In genomic region chr4:114694770-114695169, GRCh38 we compare ENCODE assay signal across 8 cellular contexts.
A peak's percentile ranks its signal among the peaks of the same experiment; 100 is the strongest.
DNase-seq lines count a peak whose midpoint lies in the region; FAIRE-seq and TF ChIP-seq lines count a peak whose summit lies in the region.

No MANE protein-coding gene starts in this region.

- no peak overlapping the region for H3K4me3 Mint-ChIP-seq in activated T-helper 2 cell treated with anti-CD3 and anti-CD28 coated beads, Interferon-gamma antibody, Interleukin-2, Interleukin-4, amounts not matched to agents 10 μg/mL and 5 μg/mL and 100 μg/mL, durations not matched to agents 14 hours and 24 hours and 36 hours (ENCODE audit: low read depth)

- H3K4me1 Mint-ChIP-seq in activated T-helper 2 cell treated with anti-CD3 and anti-CD28 coated beads, Interferon-gamma antibody, Interleukin-2, Interleukin-4, amounts not matched to agents 10 μg/mL and 5 μg/mL and 100 μg/mL, durations not matched to agents 14 hours and 24 hours and 36 hours (ENCODE audit: low read depth) = no peaks in the 10 kb centered on the region

- no peaks in the 10 kb centered on the region for H3K36me3 Mint-ChIP-seq in activated T-helper 2 cell treated with anti-CD3 and anti-CD28 coated beads, Interferon-gamma antibody, Interleukin-2, Interleukin-4, amounts not matched to agents 10 μg/mL and 5 μg/mL and 100 μg/mL, durations not matched to agents 14 hours and 24 hours and 36 hours (ENCODE audit: low read depth)

- H3K4me3 ChIP-seq in NB4 (ENCODE audit: low read depth, low read length) = no peak overlapping the region
- H3K4me3 ChIP-seq in kidney epithelial cell (ENCODE audit: low read depth, low read length) = no peak overlapping the region

- H3K27me3 ChIP-seq in kidney epithelial cell (ENCODE audit: control insufficient read depth, insufficient read depth, low read length) = no peaks in the 10 kb centered on the region

- TF ChIP-seq CTCF in NB4 (IDR thresholded peaks at IDR 0.05; ENCODE audit: low read depth, low read length) = no peak
- peak; percentile 29 for TF ChIP-seq CTCF in kidney epithelial cell (IDR thresholded peaks at IDR 0.05; ENCODE audit: insufficient read depth, low read length, poor library complexity, severe bottlenecking)

- no peaks in the 10 kb centered on the region for H3K36me3 ChIP-seq in kidney epithelial cell (ENCODE audit: control insufficient read depth, insufficient read depth, low read length)

- H3K27ac Mint-ChIP-seq in activated T-helper 2 cell treated with anti-CD3 and anti-CD28 coated beads, Interferon-gamma antibody, Interleukin-2, Interleukin-4, amounts not matched to agents 10 μg/mL and 5 μg/mL and 100 μg/mL, durations not matched to agents 14 hours and 24 hours and 36 hours = no peak overlapping the region

- DNase-seq in AML-193 (lab: John Stamatoyannopoulos, UW) (peak; percentile 30 to 47), GM18507 (ENCODE audit: extremely low spot score, insufficient read length, low read depth) (no peak), NB4 (ENCODE audit: low read depth) (peak; percentile 46), amniotic stem cell (lab: John Stamatoyannopoulos, UW) (peak; percentile 1), kidney epithelial cell (ENCODE audit: low read depth) (no peak)
- no peak for DNase-seq in stimulated activated CD8-positive, alpha-beta memory T cell treated with anti-CD3 and anti-CD28 coated beads, Interleukin-4, amount 100 ng/mL, for 48 hours
- DNase-seq in activated T-helper 2 cell treated with anti-CD3 and anti-CD28 coated beads, Interferon-gamma antibody, Interleukin-2, Interleukin-4, amounts not matched to agents 10 μg/mL and 5 μg/mL and 100 μg/mL, durations not matched to agents 14 hours and 24 hours and 36 hours (ENCODE audit: low spot score) = no peak
- no peak for DNase-seq in activated CD8-positive, alpha-beta memory T cell treated with anti-CD3 and anti-CD28 coated beads, Interleukin-2, amount 50 U/mL, for 48 hours

- peak; percentile 90 for FAIRE-seq in GM18507 (lab: Jason Lieb, UNC)

- intact Hi-C loops in activated T-helper 2 cell treated with anti-CD3 and anti-CD28 coated beads, Interferon-gamma antibody, Interleukin-2, Interleukin-4, amounts not matched to agents 10 μg/mL and 5 μg/mL and 100 μg/mL, durations not matched to agents 14 hours and 24 hours and 36 hours (cut with micrococcal nuclease) = loop anchor here (2.0 kb wide), 1 partner anchor 308 kb away; no protein-coding TSS in a partner anchor

- H3K9me3 Mint-ChIP-seq in activated T-helper 2 cell treated with anti-CD3 and anti-CD28 coated beads, Interferon-gamma antibody, Interleukin-2, Interleukin-4, amounts not matched to agents 10 μg/mL and 5 μg/mL and 100 μg/mL, durations not matched to agents 14 hours and 24 hours and 36 hours = no peaks in the 10 kb centered on the region

- no peak for TF ChIP-seq POLR2A in NB4 (IDR thresholded peaks at IDR 0.05; ENCODE audit: extremely low read depth, insufficient read length)

- H3K27me3 Mint-ChIP-seq in activated T-helper 2 cell treated with anti-CD3 and anti-CD28 coated beads, Interferon-gamma antibody, Interleukin-2, Interleukin-4, amounts not matched to agents 10 μg/mL and 5 μg/mL and 100 μg/mL, durations not matched to agents 14 hours and 24 hours and 36 hours (ENCODE audit: low read depth) = peaks cover 2% of the 10 kb centered on the region

Comparison
In these comparisons a context has a peak if more than half of its experiments do, and no peak if none do; other contexts are left out.
1. DNase-seq: peak in AML-193 (2 of 2), NB4 (single experiment) and amniotic stem cell (single experiment); none in GM18507 (single experiment), kidney epithelial cell (single experiment), stimulated activated CD8-positive, alpha-beta memory T cell treated with anti-CD3 and anti-CD28 coated beads, Interleukin-4, amount 100 ng/mL, for 48 hours (single experiment), activated T-helper 2 cell treated with anti-CD3 and anti-CD28 coated beads, Interferon-gamma antibody, Interleukin-2, Interleukin-4, amounts not matched to agents 10 μg/mL and 5 μg/mL and 100 μg/mL, durations not matched to agents 14 hours and 24 hours and 36 hours (single experiment) and activated CD8-positive, alpha-beta memory T cell treated with anti-CD3 and anti-CD28 coated beads, Interleukin-2, amount 50 U/mL, for 48 hours (single experiment).